Comparison of ENCODE assay signal across 8 cellular contexts in the genomic region with DNA sequence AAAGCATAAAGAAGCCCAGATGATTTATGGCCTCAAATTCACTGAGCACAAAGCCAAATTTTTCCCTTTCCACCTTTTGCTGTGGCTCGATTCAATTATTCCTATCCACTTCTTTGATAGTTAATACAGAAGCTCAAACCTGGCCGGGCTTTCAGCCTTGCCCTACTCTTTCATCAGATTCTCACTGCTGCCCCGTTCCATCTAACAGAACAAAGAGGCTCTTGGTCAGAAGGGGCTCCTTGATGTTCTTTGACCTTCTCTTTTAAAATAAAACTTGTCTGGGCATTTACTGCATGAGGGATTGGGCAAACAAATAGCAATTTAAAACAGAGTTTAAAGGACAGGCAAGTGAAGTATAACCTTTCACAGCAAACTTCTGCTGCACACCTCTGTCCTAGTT. TPM values are rescaled to one million over a fixed set of nuclear protein-coding genes. Genes with fewer than 3 reads are reported as not detected.
"Had no signal": no experiment of that assay in that cellular context is flagged by ENCODE, and none has a peak within 500 bp of the region (broad histone marks: within the 10 kb centered on the region; RNA-seq: fewer than 3 reads in every experiment).

No MANE protein-coding gene starts in this region.

- ATAC-seq: GM23338 had no signal

- FAIRE-seq: H1, H54, HTR-8/SVneo had no signal

- DNase-seq: H9, HCEC 1CT had no signal

- H3K4me3 ChIP-seq: GM23338 had no signal

- H3K4me2 ChIP-seq: GM23338 had no signal

RNA-seq across cellular contexts. Expression of gene GRXCR2, which starts 9.8 kb away (rescaled TPM):
- total RNA-seq: GM23338, H1, H9, HT-29 had no signal
- polyA plus RNA-seq: GM23338, H1, IgD-negative memory B cell had no signal
